19 cellular contexts compared by ENCODE assay signal in genomic region chr9:24479266-24479665, GRCh38.
DNase-seq lines count a peak whose midpoint lies in the region; ATAC-seq and TF ChIP-seq lines count a peak whose summit lies in the region.
"Had no signal": no experiment of that assay in that cellular context is flagged by ENCODE, and none has a peak within 500 bp of the region (broad histone marks: within the 10 kb centered on the region; RNA-seq: fewer than 3 reads in every experiment).

No MANE protein-coding gene starts in this region.

- WGBS in H9 (ENCODE audit: extremely low coverage, insufficient read length, low lambda C conversion rate) = no CpG with 5 or more reads among the region's 6 CpGs
- WGBS in neuronal stem cell (ENCODE audit: extremely low coverage in 2 of 2, insufficient read length in 2 of 2, insufficient replicate concordance in 1 of 2), 2 donors = no CpG with 5 or more reads among the region's 6 CpGs
- WGBS in heart right ventricle, 2 donors = 26 to 31% methylated on average over 6 of the region's 6 CpGs
- 2 to 3% (median 2%) methylated on average over 6 of the region's 6 CpGs for WGBS in psoas muscle, 3 donors

- H3K27ac ChIP-seq in H9 (ENCODE audit: insufficient read length, low read depth, low read length) (no peak overlapping the region), neuronal stem cell (replicated peaks; ENCODE audit: low read length) (no peak overlapping the region), heart right ventricle (no peak overlapping the region), psoas muscle (no peak overlapping the region)
- H3K27ac ChIP-seq: KMS-11, PC-9 had no signal

- H2AK5ac ChIP-seq in H9 (ENCODE audit: insufficient read length, low read length) (no peak overlapping the region), neuronal stem cell (ENCODE audit: low read depth, low read length) (no peak overlapping the region)

- H3K4me3 ChIP-seq in neuronal stem cell (ENCODE audit: low read length in 2 of 2) (no peak overlapping the region), heart right ventricle (no peak overlapping the region), psoas muscle (no peak overlapping the region)
- H3K4me3 ChIP-seq: PC-9 had no signal

- no peaks in the 10 kb centered on the region for H4K20me1 ChIP-seq in H9 (ENCODE audit: control insufficient read depth, insufficient read depth, insufficient read length)

- peaks cover 3% of the 10 kb centered on the region; the same call in 1 of the 2 replicates for H3K4me1 ChIP-seq in H9 (ENCODE audit: insufficient read depth, low read length)
- H3K4me1 ChIP-seq in neuronal stem cell (ENCODE audit: control insufficient read depth in 2 of 2, insufficient read depth in 1 of 2, low read depth in 1 of 2, low read length in 2 of 2) = no peaks in the 10 kb centered on the region
- no peaks in the 10 kb centered on the region for H3K4me1 ChIP-seq in heart right ventricle
- H3K4me1 ChIP-seq in psoas muscle = no peaks in the 10 kb centered on the region
- H3K4me1 ChIP-seq: Caco-2 had no signal

- no peak overlapping the region for H3T11ph ChIP-seq in H9 (ENCODE audit: low read length)

- H4K8ac ChIP-seq in H9 (replicated peaks; ENCODE audit: insufficient read length, low read depth, low read length) = no peak overlapping the region
- H4K8ac ChIP-seq in neuronal stem cell (ENCODE audit: low read depth, low read length) = no peak overlapping the region

- ATAC-seq in WTC11 (no peak), heart right ventricle (no peak), HG03139 (IDR thresholded peaks at IDR 0.05; ENCODE audit: unreplicated experiment) (no peak), psoas muscle (no peak)
- ATAC-seq: HCT116, HepG2 had no signal

- no peak overlapping the region for H3K56ac ChIP-seq in H9 (ENCODE audit: insufficient read length, low read depth, low read length)

- CTCF ChIA-PET in WTC11 (lab: Charles Lee) = no interaction called here

- H3K4me1 Mint-ChIP-seq in H9 (peaks cover 35 to 40% of the 10 kb centered on the region in 2 experiments), WTC11 (peaks cover 39% of the 10 kb centered on the region), glutamatergic neuron (ENCODE audit: low read depth, unreplicated experiment) (peaks cover 21% of the 10 kb centered on the region)
- H3K4me1 Mint-ChIP-seq: CD14-positive monocyte had no signal

- intact Hi-C loops in heart right ventricle (cut with DNase I) = no loop called here
- intact Hi-C loops in psoas muscle (cut with DNase I) = no loop called here

- H3K27ac Mint-ChIP-seq in H9 = peak overlapping the region in 2 of 3 experiments; percentile 78 to 92; a peak in 3 of 7 replicates
- peak overlapping the region; percentile 71 for H3K27ac Mint-ChIP-seq in WTC11
- H3K27ac Mint-ChIP-seq in glutamatergic neuron (ENCODE audit: unreplicated experiment) = peak overlapping the region; percentile 62
- H3K27ac Mint-ChIP-seq: CD14-positive monocyte had no signal

- H3K79me1 ChIP-seq in H9 (ENCODE audit: insufficient read depth, low read depth, low read length, poor library complexity, severe bottlenecking) (no peaks in the 10 kb centered on the region), neuronal stem cell (ENCODE audit: low read depth, low read length) (no peaks in the 10 kb centered on the region)

- POLR2A ChIA-PET in WTC11 (lab: Charles Lee) = no interaction called here

- H2BK120ac ChIP-seq in H9 (ENCODE audit: low read depth, low read length, poor library complexity, severe bottlenecking) (no peak overlapping the region), neuronal stem cell (ENCODE audit: low read depth, low read length) (no peak overlapping the region)

- H2BK5ac ChIP-seq in H9 (ENCODE audit: insufficient read length, low read length) (no peak overlapping the region), neuronal stem cell (ENCODE audit: low read length) (no peak overlapping the region)

- DNase-seq in H9 (no peak), WTC11 (ENCODE audit: low spot score) (no peak), glutamatergic neuron (no peak), neuronal stem cell (ENCODE audit: low spot score) (no peak), GOT3 (lab: John Stamatoyannopoulos, UW) (no peak), heart right ventricle (no peak), psoas muscle (no peak)
- DNase-seq: Caco-2, EL, NCI-H1092, NCI-H146, NCI-H2081, NCI-H774, PC-9 had no signal

- H3K36me3 Mint-ChIP-seq in H9 (ENCODE audit: insufficient read depth in 1 of 3, low read depth in 3 of 3) (no peaks in the 10 kb centered on the region), WTC11 (no peaks in the 10 kb centered on the region), glutamatergic neuron (ENCODE audit: unreplicated experiment) (no peaks in the 10 kb centered on the region)
- H3K36me3 Mint-ChIP-seq: CD14-positive monocyte had no signal

- H3K9me3 ChIP-seq in H9 (ENCODE audit: control insufficient read depth, low read depth, low read length) = no peaks in the 10 kb centered on the region
- no peaks in the 10 kb centered on the region for H3K9me3 ChIP-seq in neuronal stem cell (replicated peaks in 1 of 2; ENCODE audit: control insufficient read depth in 2 of 2, insufficient read depth in 1 of 2, low read depth in 1 of 2, low read length in 2 of 2)
- no peaks in the 10 kb centered on the region for H3K9me3 ChIP-seq in heart right ventricle
- no peaks in the 10 kb centered on the region for H3K9me3 ChIP-seq in psoas muscle
- H3K9me3 ChIP-seq: Caco-2 had no signal

- H3K4me2 ChIP-seq in H9 (ENCODE audit: insufficient read depth, insufficient read length, low read length) (no peak overlapping the region), neuronal stem cell (ENCODE audit: insufficient read depth, low read length, poor library complexity, severe bottlenecking) (no peak overlapping the region)
- H3K4me2 ChIP-seq: KMS-11, PC-9 had no signal

- no peak overlapping the region for H4K5ac ChIP-seq in H9 (ENCODE audit: insufficient read length, low read depth, low read length)

- H3K23ac ChIP-seq in H9 (ENCODE audit: insufficient read length, low read depth, low read length) (no peak overlapping the region), neuronal stem cell (ENCODE audit: low read depth, low read length, poor library complexity) (no peak overlapping the region)

- H3K23me2 ChIP-seq in H9 (ENCODE audit: insufficient read length, low read depth, low read length, poor library complexity, severe bottlenecking) = no peaks in the 10 kb centered on the region

- H2BK12ac ChIP-seq in H9 (ENCODE audit: insufficient read length, low read depth, low read length) (no peak overlapping the region), neuronal stem cell (ENCODE audit: low read length) (no peak overlapping the region)

- H3K27me3 Mint-ChIP-seq in H9 (ENCODE audit: low read depth) = no peaks in the 10 kb centered on the region
- no peaks in the 10 kb centered on the region for H3K27me3 Mint-ChIP-seq in WTC11 (ENCODE audit: low read depth)
- H3K27me3 Mint-ChIP-seq in glutamatergic neuron (ENCODE audit: unreplicated experiment) = no peaks in the 10 kb centered on the region

- H3K36me3 ChIP-seq in neuronal stem cell (replicated peaks in 1 of 2; ENCODE audit: control insufficient read depth in 2 of 2, insufficient read depth in 2 of 2, low read length in 2 of 2) = no peaks in the 10 kb centered on the region
- no peaks in the 10 kb centered on the region for H3K36me3 ChIP-seq in heart right ventricle
- no peaks in the 10 kb centered on the region for H3K36me3 ChIP-seq in psoas muscle (ENCODE audit: insufficient read depth in 1 of 2, low read depth in 1 of 2)

- TF ChIP-seq CTCF in H9 (conservative IDR thresholded peaks at IDR 0.05) = no peak
- no peak for TF ChIP-seq CTCF in WTC11 (IDR thresholded peaks at IDR 0.05)
- TF ChIP-seq CTCF in glutamatergic neuron (IDR thresholded peaks at IDR 0.05; ENCODE audit: partially characterized antibody, unreplicated experiment) = no peak
- no peak for TF ChIP-seq CTCF in heart right ventricle (IDR thresholded peaks at IDR 0.05)
- no peak for TF ChIP-seq CTCF in psoas muscle (IDR thresholded peaks at IDR 0.05)

- H3K18ac ChIP-seq in H9 (ENCODE audit: insufficient read length, low read depth, low read length) = no peak overlapping the region
- no peak overlapping the region for H3K18ac ChIP-seq in neuronal stem cell (ENCODE audit: low read length)

- H2BK15ac ChIP-seq in H9 (ENCODE audit: low read depth, low read length) = no peak overlapping the region
- no peak overlapping the region for H2BK15ac ChIP-seq in neuronal stem cell (ENCODE audit: low read length)

- H3K4ac ChIP-seq in H9 (ENCODE audit: low read depth, low read length) (no peak overlapping the region), neuronal stem cell (ENCODE audit: low read length) (no peak overlapping the region)

- no peak overlapping the region for H3K9ac ChIP-seq in H9 (ENCODE audit: extremely low read depth, insufficient read length, low read length)
- H3K9ac ChIP-seq in neuronal stem cell (ENCODE audit: low read depth, low read length, poor library complexity) = no peak overlapping the region
- H3K9ac ChIP-seq: KMS-11 had no signal

- no peak overlapping the region for H2BK20ac ChIP-seq in H9 (ENCODE audit: low read depth, low read length, poor library complexity, severe bottlenecking)

- no peaks in the 10 kb centered on the region for H3K79me2 ChIP-seq in H9 (ENCODE audit: insufficient read depth, low read length)

- H3K4me3 Mint-ChIP-seq in H9 = no peak overlapping the region
- peak overlapping the region; percentile 14; the same call in 1 of the 2 replicates for H3K4me3 Mint-ChIP-seq in WTC11
- no peak overlapping the region for H3K4me3 Mint-ChIP-seq in glutamatergic neuron (ENCODE audit: unreplicated experiment)
- H3K4me3 Mint-ChIP-seq: CD14-positive monocyte had no signal

- no peak overlapping the region for H3K14ac ChIP-seq in H9 (ENCODE audit: insufficient read depth, low read length)
- H3K14ac ChIP-seq in neuronal stem cell (ENCODE audit: low read length) = no peak overlapping the region

- H4K91ac ChIP-seq in H9 (ENCODE audit: insufficient read length, low read depth, low read length) (no peak overlapping the region), neuronal stem cell (ENCODE audit: low read depth, low read length, poor library complexity) (no peak overlapping the region)

- H3K27me3 ChIP-seq in H9 (ENCODE audit: insufficient read depth, low read length) (no peaks in the 10 kb centered on the region), neuronal stem cell (ENCODE audit: control insufficient read depth in 3 of 3, insufficient read depth in 3 of 3, low read depth in 1 of 3, low read length in 3 of 3) (no peaks in the 10 kb centered on the region), heart right ventricle (no peaks in the 10 kb centered on the region), psoas muscle (ENCODE audit: insufficient read depth in 3 of 3, low read length in 2 of 3) (no peaks in the 10 kb centered on the region)

- H3K9me3 Mint-ChIP-seq in H9 = no peaks in the 10 kb centered on the region
- no peaks in the 10 kb centered on the region for H3K9me3 Mint-ChIP-seq in WTC11
- no peaks in the 10 kb centered on the region for H3K9me3 Mint-ChIP-seq in glutamatergic neuron (ENCODE audit: unreplicated experiment)

- H2AFZ ChIP-seq in H9 (ENCODE audit: low read length) (no peak overlapping the region), neuronal stem cell (ENCODE audit: low read length) (peak overlapping the region; percentile 68)
- H2AFZ ChIP-seq: PC-9 had no signal
